ENCODE assay signal across 15 cellular contexts in genomic region chr5:147921134-147921533, GRCh38. TPM values are rescaled to one million over a fixed set of nuclear protein-coding genes. Genes with fewer than 3 reads are reported as not detected.
"Had no signal": no experiment of that assay in that cellular context is flagged by ENCODE, and none has a peak within 500 bp of the region (broad histone marks: within the 10 kb centered on the region; RNA-seq: fewer than 3 reads in every experiment).

No MANE protein-coding gene starts in this region.

- H3K4me1 Mint-ChIP-seq: activated CD4-positive, alpha-beta T cell treated with anti-CD3 and anti-CD28 coated beads for 36 hours; neural crest cell had no signal

- H3K36me3 Mint-ChIP-seq: type B pancreatic cell had no signal

- DNase-seq: activated CD4-positive, alpha-beta T cell treated with anti-CD3 and anti-CD28 coated beads for 36 hours; activated naive CD4-positive, alpha-beta T cell treated with anti-CD3 and anti-CD28 coated beads for 36 hours; foreskin melanocyte; heart left ventricle; left ventricle myocardium superior; stimulated activated CD4-positive, alpha-beta T cell treated with anti-CD3 and anti-CD28 coated beads, Interleukin-12 subunit alpha, Interleukin-12 subunit beta, amount 100 ng/mL, for 4 hours; stimulated activated naive CD4-positive, alpha-beta T cell treated with Interleukin-2 at 50 U/mL for 16 hours; WERI-Rb-1 had no signal

- H3K9me3 ChIP-seq: heart left ventricle, suprapubic skin had no signal

- H3K36me3 ChIP-seq: heart left ventricle, suprapubic skin, WERI-Rb-1 had no signal

- H3K4me3 Mint-ChIP-seq: activated CD4-positive, alpha-beta T cell treated with anti-CD3 and anti-CD28 coated beads for 36 hours; activated naive CD4-positive, alpha-beta T cell treated with anti-CD3 and anti-CD28 coated beads for 36 hours; neural crest cell; type B pancreatic cell had no signal

- H3K9me3 Mint-ChIP-seq: activated naive CD4-positive, alpha-beta T cell treated with anti-CD3 and anti-CD28 coated beads for 36 hours; type B pancreatic cell had no signal

- H3K4me1 ChIP-seq: heart left ventricle, suprapubic skin had no signal

- H3K27ac Mint-ChIP-seq: activated CD4-positive, alpha-beta T cell treated with anti-CD3 and anti-CD28 coated beads for 36 hours; activated naive CD4-positive, alpha-beta T cell treated with anti-CD3 and anti-CD28 coated beads for 36 hours; type B pancreatic cell had no signal

- H3K4me3 ChIP-seq: heart left ventricle, suprapubic skin had no signal

- H3K27me3 Mint-ChIP-seq: type B pancreatic cell had no signal

- ATAC-seq: activated CD4-positive, alpha-beta T cell treated with anti-CD3 and anti-CD28 coated beads for 36 hours; heart left ventricle; left ventricle myocardium superior had no signal

- H3K27ac ChIP-seq: heart left ventricle, suprapubic skin, WERI-Rb-1 had no signal

- H3K27me3 ChIP-seq: heart left ventricle, suprapubic skin had no signal

RNA-seq across cellular contexts. Expression of gene C5orf46, which starts 14.8 kb away (rescaled TPM):
- total RNA-seq: activated CD4-positive, alpha-beta T cell treated with anti-CD3 and anti-CD28 coated beads for 36 hours; activated naive CD4-positive, alpha-beta T cell treated with anti-CD3 and anti-CD28 coated beads for 36 hours; mesenteric fat pad; neural crest cell; osteocyte had no signal

RNA-seq across cellular contexts. Expression of gene SCGB3A2, which starts 42.6 kb away (rescaled TPM):
- total RNA-seq: activated CD4-positive, alpha-beta T cell treated with anti-CD3 and anti-CD28 coated beads for 36 hours; activated naive CD4-positive, alpha-beta T cell treated with anti-CD3 and anti-CD28 coated beads for 36 hours; cardiac septum; heart left ventricle; kidney epithelial cell; left ventricle myocardium superior; mesenteric fat pad; neural crest cell; osteocyte; suprapubic skin had no signal
